Comparison of ENCODE assay signal across 10 cellular contexts in the genomic region with DNA sequence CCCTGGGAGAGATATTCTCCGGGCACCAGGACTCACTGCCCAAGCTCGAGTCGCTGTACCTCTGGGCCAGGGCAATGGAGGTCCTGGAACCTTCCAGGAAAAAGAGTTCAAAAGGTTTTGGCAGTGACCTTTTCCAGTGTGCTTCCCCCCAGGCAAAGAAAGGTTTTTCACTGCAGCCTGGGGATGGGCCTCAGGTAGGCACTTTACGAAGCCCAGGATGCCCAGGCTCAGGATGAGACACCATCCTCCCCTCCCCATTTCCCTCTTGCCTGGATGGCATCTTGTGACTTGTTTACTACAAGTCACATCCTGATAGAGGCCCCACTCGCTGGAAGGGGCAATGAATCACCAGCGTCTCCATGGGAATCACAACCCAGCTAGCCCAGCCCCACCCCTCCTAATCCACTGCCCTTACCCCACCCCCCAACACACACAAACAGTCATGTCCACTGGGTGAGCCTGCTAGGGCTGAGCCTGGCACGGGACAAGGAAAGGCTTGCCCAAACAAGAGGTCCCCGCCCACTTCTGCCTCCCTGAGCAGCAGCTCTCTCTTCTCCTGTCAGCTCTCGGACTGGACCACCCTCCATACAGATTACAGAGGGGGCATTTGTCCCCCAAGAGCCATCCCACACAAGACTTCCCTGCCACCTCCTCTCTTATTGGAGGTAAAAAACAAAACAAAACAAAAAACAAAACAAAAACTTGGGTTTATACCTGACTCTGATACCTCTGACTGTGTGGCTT.
DNase-seq lines count a peak whose midpoint lies in the region; TF ChIP-seq lines count a peak whose summit lies in the region.
"Had no signal": no experiment of that assay in that cellular context is flagged by ENCODE, and none has a peak within 500 bp of the region (broad histone marks: within the 10 kb centered on the region; RNA-seq: fewer than 3 reads in every experiment).

No MANE protein-coding gene starts in this region.

- TF ChIP-seq CTCF in tibial artery (IDR thresholded peaks at IDR 0.05) (no peak), sigmoid colon (IDR thresholded peaks at IDR 0.05) (no peak)

- H3K36me3 ChIP-seq in tibial artery (no peaks in the 10 kb centered on the region), sigmoid colon (no peaks in the 10 kb centered on the region)
- H3K36me3 ChIP-seq: gastrocnemius medialis had no signal

- intact Hi-C loops in tibial artery (cut with DNase I; ENCODE audit: low total_unique reads) (no loop called here), sigmoid colon (cut with DNase I) (no loop called here)

- H3K4me3 ChIP-seq in tibial artery: no peak overlapping the region
- H3K4me3 ChIP-seq in sigmoid colon: no peak overlapping the region
- H3K4me3 ChIP-seq: gastrocnemius medialis had no signal

- H3K27me3 ChIP-seq in tibial artery: peaks cover 0 to 8% of the 10 kb centered on the region in 2 donors
- H3K27me3 ChIP-seq in sigmoid colon: no peaks in the 10 kb centered on the region
- H3K27me3 ChIP-seq: gastrocnemius medialis had no signal

- peak; percentile 71 for DNase-seq in NCI-H82 (lab: John Stamatoyannopoulos, UW)
- no peak for DNase-seq in NCI-H82 treated with DMSO at 0.1 percent for 48 hours (lab: John Stamatoyannopoulos, UW; ENCODE audit: unreplicated experiment)
- peak; percentile 95 for DNase-seq in amniotic epithelial cell (ENCODE audit: low read depth)
- peak; percentile 55 for DNase-seq in iPS-NIHi7 (ENCODE audit: extremely low spot score)
- peak; percentile 67 to 73 for DNase-seq in tibial artery
- DNase-seq in stimulated activated CD4-positive, alpha-beta T cell treated with anti-CD3 and anti-CD28 coated beads, Interleukin-2, amount 100 ng/mL, for 48 hours: no peak
- DNase-seq in sigmoid colon: no peak
- no peak for DNase-seq in NCI-H526 (lab: John Stamatoyannopoulos, UW)
- DNase-seq: gastrocnemius medialis had no signal

- peaks cover 0 to 12% (median 3%) of the 10 kb centered on the region in 4 donors for H3K4me1 ChIP-seq in tibial artery
- H3K4me1 ChIP-seq in sigmoid colon: peaks cover 0 to 21% (median 7%) of the 10 kb centered on the region in 4 donors

- no peak for TF ChIP-seq POLR2A in sigmoid colon (IDR thresholded peaks at IDR 0.05)

- 37 to 61% methylated on average over 9 of the region's 9 CpGs for WGBS in sigmoid colon, 2 donors

- H3K9me3 ChIP-seq in tibial artery (no peaks in the 10 kb centered on the region), sigmoid colon (no peaks in the 10 kb centered on the region)
- H3K9me3 ChIP-seq: gastrocnemius medialis had no signal

- H3K27ac ChIP-seq in tibial artery (no peak overlapping the region), sigmoid colon (peak overlapping the region in 1 of 4 donors; percentile 12)
- H3K27ac ChIP-seq: gastrocnemius medialis, KMS-11 had no signal

- no peak for TF ChIP-seq EP300 in sigmoid colon (IDR thresholded peaks at IDR 0.05)

Comparison
In these comparisons a context has a peak if more than half of its experiments do, and no peak if none do; other contexts are left out.
1. DNase-seq: peak in NCI-H82 (single experiment), amniotic epithelial cell (single experiment), iPS-NIHi7 (single experiment) and tibial artery (2 of 2); none in NCI-H82 treated with DMSO at 0.1 percent for 48 hours (single experiment), stimulated activated CD4-positive, alpha-beta T cell treated with anti-CD3 and anti-CD28 coated beads, Interleukin-2, amount 100 ng/mL, for 48 hours (0 of 2), sigmoid colon (single experiment) and NCI-H526 (0 of 2).